Comparison of ENCODE assay signal across 11 cellular contexts in genomic region chr6:151702851-151703629, GRCh38.
DNase-seq lines count a peak whose midpoint lies in the region; ATAC-seq and TF ChIP-seq lines count a peak whose summit lies in the region.
"Had no signal": no experiment of that assay in that cellular context is flagged by ENCODE, and none has a peak within 500 bp of the region (broad histone marks: within the 10 kb centered on the region; RNA-seq: fewer than 3 reads in every experiment).

No MANE protein-coding gene starts in this region.

- no peak for TF ChIP-seq CTCF in heart left ventricle (IDR thresholded peaks at IDR 0.05)
- TF ChIP-seq CTCF in vagina (IDR thresholded peaks at IDR 0.05): no peak

- H3K4me3 ChIP-seq in heart left ventricle (no peak overlapping the region), vagina (no peak overlapping the region)
- H3K4me3 ChIP-seq: right lobe of liver had no signal

- POLR2A ChIA-PET in activated CD4-positive, alpha-beta memory T cell treated with anti-CD3 and anti-CD28 coated beads for 36 hours (lab: Charles Lee): interaction anchor here (0.6 to 4.2 kb wide), 3 partner anchors 12 to 482 kb away, joined by 3 to 28 read pairs (median 5); no protein-coding TSS in a partner anchor

- peaks cover 0 to 17% (median 1%) of the 10 kb centered on the region in 12 donors for H3K4me1 ChIP-seq in heart left ventricle
- H3K4me1 ChIP-seq in vagina: peaks cover 24% of the 10 kb centered on the region

- H3K9me3 Mint-ChIP-seq in activated CD4-positive, alpha-beta memory T cell treated with anti-CD3 and anti-CD28 coated beads for 36 hours: no peaks in the 10 kb centered on the region

- DNase-seq in heart left ventricle: no peak
- DNase-seq in cardiac septum (ENCODE audit: low spot score): no peak
- DNase-seq in activated CD4-positive, alpha-beta memory T cell treated with anti-CD3 and anti-CD28 coated beads for 36 hours: no peak
- no peak for DNase-seq in vagina (ENCODE audit: extremely low spot score in 2 of 2)
- no peak for DNase-seq in pons (ENCODE audit: low spot score)
- DNase-seq in middle frontal gyrus (ENCODE audit: extremely low spot score, low spot score): no peak
- DNase-seq in NOMO-1 treated with dmso at 0.1 percent for 144 hours (lab: John Stamatoyannopoulos, UW; ENCODE audit: unreplicated experiment): no peak
- DNase-seq: activated CD8-positive, alpha-beta memory T cell treated with anti-CD3 and anti-CD28 coated beads, Interleukin-2, amount 50 U/mL, for 48 hours; Kasumi-1; right lobe of liver had no signal

- H3K36me3 Mint-ChIP-seq in activated CD4-positive, alpha-beta memory T cell treated with anti-CD3 and anti-CD28 coated beads for 36 hours: no peaks in the 10 kb centered on the region

- peaks cover 0 to 1% (median 0%) of the 10 kb centered on the region in 12 donors for H3K9me3 ChIP-seq in heart left ventricle
- no peaks in the 10 kb centered on the region for H3K9me3 ChIP-seq in vagina
- H3K9me3 ChIP-seq: right lobe of liver had no signal

- 50 to 53% (median 52%) methylated on average over 4 to 5 of the region's 5 CpGs for WGBS in heart left ventricle, 4 donors

- CTCF ChIA-PET in activated CD4-positive, alpha-beta memory T cell treated with anti-CD3 and anti-CD28 coated beads for 36 hours (lab: Charles Lee): interaction anchor here (1.1 to 6.1 kb wide), 2 partner anchors 12 to 55 kb away, joined by 3 to 47 read pairs; no protein-coding TSS in a partner anchor

- H3K36me3 ChIP-seq in heart left ventricle (no peaks in the 10 kb centered on the region), vagina (no peaks in the 10 kb centered on the region)
- H3K36me3 ChIP-seq: right lobe of liver had no signal

- H3K27me3 Mint-ChIP-seq in activated CD4-positive, alpha-beta memory T cell treated with anti-CD3 and anti-CD28 coated beads for 36 hours: peaks cover 6% of the 10 kb centered on the region

- H3K4me1 Mint-ChIP-seq in activated CD4-positive, alpha-beta memory T cell treated with anti-CD3 and anti-CD28 coated beads for 36 hours (ENCODE audit: low read depth): peaks cover 44% of the 10 kb centered on the region

- intact Hi-C loops in heart left ventricle (cut with DNase I): no loop called here
- intact Hi-C loops in cardiac septum (cut with DNase I): no loop called here
- intact Hi-C loops in activated CD4-positive, alpha-beta memory T cell treated with anti-CD3 and anti-CD28 coated beads for 36 hours (cut with micrococcal nuclease): loop anchor here (1.0 to 5.0 kb wide), 3 partner anchors 13 to 1279 kb away; partner anchors contain the start of gene FBXO5
- intact Hi-C loops in vagina (cut with DNase I): no loop called here

- ATAC-seq in heart left ventricle: peak in 3 of 4 donors; percentile 36 to 65 (median 59)
- peak; percentile 47 for ATAC-seq in HG02884 (IDR thresholded peaks at IDR 0.05; ENCODE audit: unreplicated experiment)

- H3K27me3 ChIP-seq in heart left ventricle: no peaks in the 10 kb centered on the region
- no peaks in the 10 kb centered on the region for H3K27me3 ChIP-seq in vagina
- H3K27me3 ChIP-seq: right lobe of liver had no signal

- H3K27ac ChIP-seq in heart left ventricle (peak overlapping the region in 6 of 12 donors; percentile 14 to 40 (median 22)), vagina (peak overlapping the region; percentile 71)
- H3K27ac ChIP-seq: right lobe of liver had no signal

- no peak for TF ChIP-seq POLR2A in heart left ventricle (IDR thresholded peaks at IDR 0.05)
- no peak for TF ChIP-seq POLR2A in vagina (IDR thresholded peaks at IDR 0.05)

- peak overlapping the region; percentile 56 for H3K27ac Mint-ChIP-seq in activated CD4-positive, alpha-beta memory T cell treated with anti-CD3 and anti-CD28 coated beads for 36 hours

- H3K4me3 Mint-ChIP-seq in activated CD4-positive, alpha-beta memory T cell treated with anti-CD3 and anti-CD28 coated beads for 36 hours: no peak overlapping the region
